27 cellular contexts compared by ENCODE assay signal in the genomic region with DNA sequence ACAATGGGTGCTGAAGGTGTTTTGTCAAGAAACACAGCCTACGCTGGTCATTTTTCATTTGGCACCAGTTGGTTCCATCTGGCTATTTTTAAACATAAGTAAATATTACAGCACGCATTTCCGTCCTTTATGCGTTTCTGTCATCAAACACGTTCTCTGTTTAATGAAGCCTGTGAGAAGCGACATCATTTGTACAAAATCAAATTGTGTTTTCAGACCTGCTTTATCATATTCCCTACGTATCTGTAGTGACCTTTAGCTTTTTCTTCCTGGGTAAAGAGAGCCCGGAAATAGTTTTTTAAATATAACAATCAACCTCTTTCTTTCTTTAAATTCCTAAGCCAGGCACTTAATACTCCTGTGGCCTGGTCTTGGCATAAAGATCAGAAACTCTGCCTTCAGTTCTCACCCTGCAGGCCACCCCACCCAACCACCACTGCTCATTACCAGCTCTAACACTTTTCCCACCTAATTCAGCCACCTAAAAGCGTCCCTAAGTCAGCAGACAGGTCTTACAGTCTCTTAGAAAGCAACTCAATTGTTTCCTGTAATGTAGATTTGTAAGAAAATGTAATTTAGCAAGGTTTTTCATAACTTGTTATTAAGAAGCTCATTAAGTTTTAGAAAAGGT. TPM values are rescaled to one million over a fixed set of nuclear protein-coding genes. Genes with fewer than 3 reads are reported as not detected.
DNase-seq lines count a peak whose midpoint lies in the region; TF ChIP-seq lines count a peak whose summit lies in the region.
"Had no signal": no experiment of that assay in that cellular context is flagged by ENCODE, and none has a peak within 500 bp of the region (broad histone marks: within the 10 kb centered on the region; RNA-seq: fewer than 3 reads in every experiment).

No MANE protein-coding gene starts in this region.

- H4K20me1 ChIP-seq in MM.1S (ENCODE audit: insufficient read depth, low read length), result no peaks in the 10 kb centered on the region

- peaks cover 0 to 12% (median 9%) of the 10 kb centered on the region in 3 donors for H3K36me3 ChIP-seq in tibial artery
- no peaks in the 10 kb centered on the region for H3K36me3 ChIP-seq in trophoblast cell (ENCODE audit: control insufficient read depth in 1 of 2, insufficient read depth in 2 of 2, low read length in 2 of 2)
- no peaks in the 10 kb centered on the region for H3K36me3 ChIP-seq in MM.1S (replicated peaks; ENCODE audit: insufficient read depth, low read length)
- H3K36me3 ChIP-seq: colonic mucosa had no signal

- no peak overlapping the region for H4K12ac ChIP-seq in trophoblast cell (ENCODE audit: low read depth, low read length)

- H3K4me3 Mint-ChIP-seq in chondrocyte (ENCODE audit: unreplicated experiment), result no peak overlapping the region
- H3K4me3 Mint-ChIP-seq: activated CD8-positive, alpha-beta T cell treated with anti-CD3 and anti-CD28 coated beads, Interleukin-2, amount 10 ng/mL, durations not matched to agents 7 days and 5 days; CD8-positive, alpha-beta memory T cell; naive B cell had no signal

- H3K79me1 ChIP-seq in trophoblast cell (ENCODE audit: low read length), result no peaks in the 10 kb centered on the region

- H2BK12ac ChIP-seq in trophoblast cell (ENCODE audit: low read length), result no peak overlapping the region

- H2BK5ac ChIP-seq in trophoblast cell (ENCODE audit: low read depth, low read length, poor library complexity), result no peak overlapping the region

- no peaks in the 10 kb centered on the region for H3F3A ChIP-seq in MM.1S (ENCODE audit: insufficient read depth, low read length)

- peaks cover 0 to 17% (median 8%) of the 10 kb centered on the region in 4 donors for H3K4me1 ChIP-seq in tibial artery
- no peaks in the 10 kb centered on the region for H3K4me1 ChIP-seq in trophoblast cell (ENCODE audit: control insufficient read depth in 1 of 2, insufficient read depth in 2 of 2, low read length in 2 of 2)
- H3K4me1 ChIP-seq in MM.1S (ENCODE audit: low read length), result no peaks in the 10 kb centered on the region
- H3K4me1 ChIP-seq: adrenal gland, colonic mucosa had no signal

- no peak overlapping the region for H3K4me3 ChIP-seq in tibial artery
- H3K4me3 ChIP-seq in trophoblast cell (ENCODE audit: low read depth, low read length), result no peak overlapping the region
- no peak overlapping the region for H3K4me3 ChIP-seq in MM.1S (ENCODE audit: low read length)
- H3K4me3 ChIP-seq: adrenal gland, colonic mucosa, tibial nerve had no signal

- no peak overlapping the region for H3K4ac ChIP-seq in trophoblast cell (ENCODE audit: low read depth, low read length)

- no peak overlapping the region for H4K91ac ChIP-seq in trophoblast cell (ENCODE audit: low read depth, low read length)

- no peak overlapping the region for H3K23ac ChIP-seq in trophoblast cell (ENCODE audit: low read length)

- H2AFZ ChIP-seq in trophoblast cell (ENCODE audit: insufficient read depth, low read length, poor library complexity) (no peak overlapping the region), MM.1S (ENCODE audit: low read length) (no peak overlapping the region)

- intact Hi-C loops in tibial artery (cut with DNase I; ENCODE audit: low total_unique reads), result no loop called here

- H4K8ac ChIP-seq in trophoblast cell (ENCODE audit: low read depth, low read length), result no peak overlapping the region

- H3K27ac ChIP-seq in tibial artery (peak overlapping the region; percentile 21 to 45), trophoblast cell (ENCODE audit: low read depth, low read length) (no peak overlapping the region), MM.1S (ENCODE audit: low read length) (no peak overlapping the region)
- H3K27ac ChIP-seq: adrenal gland, colonic mucosa had no signal

- H3K27me3 ChIP-seq in tibial artery (no peaks in the 10 kb centered on the region), trophoblast cell (ENCODE audit: insufficient read depth, low read length) (no peaks in the 10 kb centered on the region), MM.1S (replicated peaks; ENCODE audit: insufficient read depth, low read length) (no peaks in the 10 kb centered on the region)
- H3K27me3 ChIP-seq: adrenal gland, colonic mucosa, tibial nerve had no signal

- H3K27me3 Mint-ChIP-seq in chondrocyte (ENCODE audit: low read depth), result no peaks in the 10 kb centered on the region
- H3K27me3 Mint-ChIP-seq: naive B cell had no signal

- H3K9me3 Mint-ChIP-seq in chondrocyte (ENCODE audit: low read depth), result no peaks in the 10 kb centered on the region
- H3K9me3 Mint-ChIP-seq: naive B cell had no signal

- peaks cover 32% of the 10 kb centered on the region for H3K4me1 Mint-ChIP-seq in chondrocyte (ENCODE audit: low read depth)

- H3K18ac ChIP-seq in trophoblast cell (ENCODE audit: low read length), result no peak overlapping the region

- H3K79me2 ChIP-seq in trophoblast cell (ENCODE audit: control insufficient read depth, insufficient read depth, low read length, poor library complexity) (no peaks in the 10 kb centered on the region), MM.1S (ENCODE audit: low read length) (no peaks in the 10 kb centered on the region)

- no peak overlapping the region for H2BK120ac ChIP-seq in trophoblast cell (ENCODE audit: insufficient read depth, low read length, poor library complexity)

- no peaks in the 10 kb centered on the region for H3K9me2 ChIP-seq in MM.1S (replicated peaks; ENCODE audit: insufficient read depth, low read length)

- no CpG with 5 or more reads among the region's 9 CpGs for WGBS in trophoblast cell (ENCODE audit: extremely low coverage, insufficient coverage, insufficient read length)

- H2AK5ac ChIP-seq in trophoblast cell (ENCODE audit: low read length), result no peak overlapping the region

- DNase-seq in NCI-H2196 (lab: John Stamatoyannopoulos, UW; ENCODE audit: unreplicated experiment) (peak; percentile 16), NCI-H2196 treated with DMSO at 0.1 percent for 48 hours (lab: John Stamatoyannopoulos, UW; ENCODE audit: unreplicated experiment) (no peak), chondrocyte (ENCODE audit: low spot score) (no peak), lung microvascular endothelial cell (ENCODE audit: low read depth in 2 of 2) (peak; percentile 57 to 82), tibial artery (no peak), mucosa of gallbladder (ENCODE audit: low spot score) (no peak), trophoblast cell (no peak), MM.1S (no peak)
- DNase-seq: activated CD8-positive, alpha-beta T cell treated with anti-CD3 and anti-CD28 coated beads, Interleukin-2, amount 10 ng/mL, durations not matched to agents 7 days and 5 days; activated naive CD4-positive, alpha-beta T cell treated with Interleukin-2 at 50 U/mL for 16 hours; adrenal gland; AML-193; CD8-positive, alpha-beta memory T cell; colonic mucosa; DMS153; IMR-90; kidney glomerular epithelial cell; mesendoderm; naive B cell; NCI-H510A; NK-92 treated with Interleukin-12 subunit alpha and Interleukin-12 subunit beta, amount 100 ng/mL, for 24 hours; right cardiac atrium; SIG-M5; stimulated activated CD4-positive, alpha-beta T cell treated with anti-CD3 and anti-CD28 coated beads, Interleukin-4, amount 100 ng/mL, for 24 hours; stimulated activated naive CD4-positive, alpha-beta T cell; T-helper 1 cell had no signal

- H3K27ac Mint-ChIP-seq in chondrocyte (ENCODE audit: unreplicated experiment), result peak overlapping the region; percentile 83
- H3K27ac Mint-ChIP-seq: activated CD8-positive, alpha-beta T cell treated with anti-CD3 and anti-CD28 coated beads, Interleukin-2, amount 10 ng/mL, durations not matched to agents 7 days and 5 days; CD8-positive, alpha-beta memory T cell; naive B cell had no signal

- peaks cover 12% of the 10 kb centered on the region for H3K36me3 Mint-ChIP-seq in chondrocyte (ENCODE audit: low read depth)

- H3K9me3 ChIP-seq in tibial artery, result no peaks in the 10 kb centered on the region
- peaks cover 3% of the 10 kb centered on the region for H3K9me3 ChIP-seq in trophoblast cell (ENCODE audit: insufficient read depth, low read depth, low read length)
- H3K9me3 ChIP-seq in MM.1S (replicated peaks; ENCODE audit: insufficient read depth, low read length), result no peaks in the 10 kb centered on the region
- H3K9me3 ChIP-seq: adrenal gland, colonic mucosa, tibial nerve had no signal

- H3K9ac ChIP-seq in trophoblast cell (ENCODE audit: low read length) (no peak overlapping the region), MM.1S (ENCODE audit: low read length) (no peak overlapping the region)

- TF ChIP-seq CTCF in chondrocyte (IDR thresholded peaks at IDR 0.05), result no peak
- no peak for TF ChIP-seq CTCF in tibial artery (IDR thresholded peaks at IDR 0.05)
- TF ChIP-seq CTCF in MM.1S (IDR thresholded peaks at IDR 0.05; ENCODE audit: low read length), result no peak

- no peak overlapping the region for H3K14ac ChIP-seq in trophoblast cell (ENCODE audit: low read length)

- no peak overlapping the region for H3K4me2 ChIP-seq in trophoblast cell (ENCODE audit: low read length)
- H3K4me2 ChIP-seq in MM.1S (ENCODE audit: low read depth, low read length), result no peak overlapping the region

RNA-seq across cellular contexts. Expression of a gene that starts 30.4 kb away (rescaled TPM):
- total RNA-seq in chondrocyte (40.9 to 58.1 TPM (median 41.2 TPM) in 3 replicates), lung microvascular endothelial cell (3.6 and 9.2 TPM in 2 replicates), mucosa of gallbladder (63.1 TPM)
- 5.9 and 6.4 TPM in 2 replicates for polyA plus RNA-seq in trophoblast cell (2013)

Comparison
In these comparisons a context has a peak if more than half of its experiments do, and no peak if none do; other contexts are left out.
1. DNase-seq: peak in NCI-H2196 (single experiment) and lung microvascular endothelial cell (2 of 2); none in NCI-H2196 treated with DMSO at 0.1 percent for 48 hours (single experiment), chondrocyte (single experiment), tibial artery (0 of 2), mucosa of gallbladder (single experiment), trophoblast cell (0 of 2) and MM.1S (single experiment).
2. H3K27ac ChIP-seq: peak in tibial artery (2 of 2); none in trophoblast cell (single experiment) and MM.1S (single experiment).